In genomic region chr2:189217041-189217440, GRCh38 we compare ENCODE assay signal across 15 cellular contexts.
"Had no signal": no experiment of that assay in that cellular context is flagged by ENCODE, and none has a peak within 500 bp of the region (broad histone marks: within the 10 kb centered on the region; RNA-seq: fewer than 3 reads in every experiment).

No MANE protein-coding gene starts in this region.

- H3K4me1 ChIP-seq: prostate gland had no signal

- H3K36me3 ChIP-seq: ascending aorta, esophagus muscularis mucosa, prostate gland, suprapubic skin had no signal

- H3K9me3 ChIP-seq: ascending aorta, esophagus muscularis mucosa, prostate gland, suprapubic skin had no signal

- H3K27me3 ChIP-seq: ascending aorta, dorsolateral prefrontal cortex, esophagus muscularis mucosa, suprapubic skin had no signal

- DNase-seq: activated CD4-positive, alpha-beta T cell treated with anti-CD3 and anti-CD28 coated beads, Interleukin-2, amount 10 ng/mL, durations not matched to agents 7 days and 5 days; activated CD4-positive, CD25-positive, alpha-beta regulatory T cell; activated CD8-positive, alpha-beta memory T cell treated with anti-CD3 and anti-CD28 coated beads for 24 hours; activated naive CD4-positive, alpha-beta T cell treated with Interleukin-2 at 50 U/mL for 16 hours; activated naive CD8-positive, alpha-beta T cell treated with anti-CD3 and anti-CD28 coated beads, Interleukin-2, amount 50 U/mL, for 24 hours; dorsolateral prefrontal cortex; hypothalamus; kidney glomerular epithelial cell; nephron progenitor cell; occipital lobe; stimulated activated naive CD8-positive, alpha-beta T cell treated with anti-CD3 and anti-CD28 coated beads, Interleukin-15, Interleukin-2, amounts not matched to agents 100 U/mL and 50 U/mL, for 24 hours had no signal

- ATAC-seq: activated naive CD8-positive, alpha-beta T cell treated with anti-CD3 and anti-CD28 coated beads, Interleukin-2, amount 50 U/mL, for 24 hours; stimulated activated naive CD8-positive, alpha-beta T cell treated with anti-CD3 and anti-CD28 coated beads, Interleukin-15, Interleukin-2, amounts not matched to agents 100 U/mL and 50 U/mL, for 24 hours had no signal

- H3K27ac ChIP-seq: ascending aorta, dorsolateral prefrontal cortex, esophagus muscularis mucosa, prostate gland, suprapubic skin had no signal

- H3K4me3 ChIP-seq: ascending aorta, dorsolateral prefrontal cortex, esophagus muscularis mucosa, prostate gland, suprapubic skin had no signal
